ENCODE assay signal across 21 cellular contexts in the genomic region with DNA sequence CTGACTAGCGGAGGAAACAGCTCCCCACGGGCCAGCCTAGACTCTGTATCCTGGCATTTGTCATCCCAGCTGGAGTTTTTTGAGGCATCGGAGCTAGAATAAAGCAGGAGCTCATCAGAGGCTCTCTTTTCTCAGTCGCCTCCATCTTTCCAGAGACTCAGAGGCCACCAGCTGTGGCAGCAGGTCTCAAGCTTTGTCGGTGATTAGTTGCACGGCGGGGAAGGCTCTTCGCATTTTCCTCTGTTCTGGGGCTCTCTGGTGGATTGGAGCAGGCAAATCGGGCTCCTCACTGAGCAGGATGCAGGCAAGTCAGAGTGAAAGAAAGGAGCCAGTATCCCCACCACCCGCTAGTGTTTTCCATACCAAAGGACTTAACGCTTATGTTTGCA.
A peak's percentile ranks its signal among the peaks of the same experiment; 100 is the strongest.
DNase-seq lines count a peak whose midpoint lies in the region; ATAC-seq, FAIRE-seq and TF ChIP-seq lines count a peak whose summit lies in the region.
"Had no signal": no experiment of that assay in that cellular context is flagged by ENCODE, and none has a peak within 500 bp of the region (broad histone marks: within the 10 kb centered on the region; RNA-seq: fewer than 3 reads in every experiment).

No MANE protein-coding gene starts in this region.

- H3K27ac ChIP-seq in kidney (ENCODE audit: low read depth in 2 of 2, low read length in 2 of 2) = peak overlapping the region; percentile 47 to 68
- H3K27ac ChIP-seq: body of pancreas, epithelial cell of prostate, foreskin keratinocyte, lower lobe of right lung, spleen had no signal

- no peak for FAIRE-seq in kidney (lab: Jason Lieb, UNC)

- no peak overlapping the region for H3K27ac Mint-ChIP-seq in T-helper 17 cell
- H3K27ac Mint-ChIP-seq: activated CD8-positive, alpha-beta T cell treated with anti-CD3 and anti-CD28 coated beads for 36 hours; activated naive CD8-positive, alpha-beta T cell treated with anti-CD3 and anti-CD28 coated beads for 36 hours; activated T-cell treated with anti-CD3 and anti-CD28 coated beads, Interleukin-2, amount 50 U/mL, for 72 hours had no signal

- no peak overlapping the region for H3K4me3 ChIP-seq in kidney (ENCODE audit: low read length in 2 of 2)
- H3K4me3 ChIP-seq: body of pancreas, lower lobe of right lung, spleen had no signal

- no peak for TF ChIP-seq CTCF in kidney (IDR thresholded peaks at IDR 0.05; ENCODE audit: borderline replicate concordance, extremely low read depth, insufficient read depth)

- H3K4me1 ChIP-seq in kidney (ENCODE audit: control insufficient read depth in 1 of 2, insufficient read depth in 1 of 2, low read depth in 1 of 2, low read length in 2 of 2) = peaks cover 26 to 27% of the 10 kb centered on the region in 2 donors
- H3K4me1 ChIP-seq: spleen had no signal

- H3K4me3 Mint-ChIP-seq in T-helper 17 cell = no peak overlapping the region
- H3K4me3 Mint-ChIP-seq: activated CD8-positive, alpha-beta T cell treated with anti-CD3 and anti-CD28 coated beads for 36 hours; activated naive CD8-positive, alpha-beta T cell treated with anti-CD3 and anti-CD28 coated beads for 36 hours; activated T-cell treated with anti-CD3 and anti-CD28 coated beads, Interleukin-2, amount 50 U/mL, for 72 hours had no signal

- ATAC-seq in Right ventricle myocardium superior (ENCODE audit: poor library complexity) (peak; percentile 4), T-helper 17 cell (no peak), HG02973 (IDR thresholded peaks at IDR 0.05; ENCODE audit: unreplicated experiment) (no peak)
- ATAC-seq: activated CD8-positive, alpha-beta T cell treated with anti-CD3 and anti-CD28 coated beads for 36 hours; activated T-cell treated with anti-CD3 and anti-CD28 coated beads, Interleukin-2, amount 50 U/mL, for 72 hours; body of pancreas; foreskin keratinocyte; lower lobe of right lung had no signal

- H3K4me1 Mint-ChIP-seq in T-helper 17 cell = no peaks in the 10 kb centered on the region
- H3K4me1 Mint-ChIP-seq: activated naive CD8-positive, alpha-beta T cell treated with anti-CD3 and anti-CD28 coated beads for 36 hours had no signal

- H3K9ac ChIP-seq in kidney (ENCODE audit: low read length in 2 of 2) = no peak overlapping the region

- H3K36me3 Mint-ChIP-seq in T-helper 17 cell (ENCODE audit: low read depth) = no peaks in the 10 kb centered on the region
- H3K36me3 Mint-ChIP-seq: activated naive CD8-positive, alpha-beta T cell treated with anti-CD3 and anti-CD28 coated beads for 36 hours had no signal

- intact Hi-C loops in Right ventricle myocardium superior (cut with DNase I) (no loop called here), kidney (cut with DNase I) (no loop called here)

- H3K9me3 ChIP-seq in kidney (ENCODE audit: control insufficient read depth in 1 of 2, low read length in 2 of 2) (no peaks in the 10 kb centered on the region), T-helper 17 cell (ENCODE audit: control insufficient read depth, low read length, poor library complexity, severe bottlenecking) (no peaks in the 10 kb centered on the region)
- H3K9me3 ChIP-seq: body of pancreas, lower lobe of right lung, spleen had no signal

- H3K36me3 ChIP-seq in kidney (ENCODE audit: control insufficient read depth in 1 of 2, insufficient read depth in 2 of 2, low read length in 2 of 2) = no peaks in the 10 kb centered on the region
- H3K36me3 ChIP-seq: lower lobe of right lung, spleen had no signal

- DNase-seq in NCI-H82 (lab: John Stamatoyannopoulos, UW) (peak; percentile 70), NCI-H82 treated with DMSO at 0.1 percent for 48 hours (lab: John Stamatoyannopoulos, UW; ENCODE audit: unreplicated experiment) (no peak), Right ventricle myocardium superior (no peak), kidney (no peak), T-helper 17 cell (no peak), NK-92 (lab: John Stamatoyannopoulos, UW; ENCODE audit: unreplicated experiment) (no peak)
- no peak for DNase-seq in stimulated activated CD4-positive, alpha-beta T cell treated with anti-CD3 and anti-CD28 coated beads, Interleukin-15, amount 100 ng/mL, for 24 hours
- DNase-seq: 8988T; activated CD8-positive, alpha-beta T cell treated with anti-CD3 and anti-CD28 coated beads for 36 hours; activated naive CD8-positive, alpha-beta T cell treated with anti-CD3 and anti-CD28 coated beads for 36 hours; activated T-cell treated with anti-CD3 and anti-CD28 coated beads, Interleukin-2, amount 50 U/mL, for 72 hours; body of pancreas; cortex of kidney; foreskin keratinocyte; lower lobe of right lung; NCI-H1436; NCI-H446 treated with DMSO at 0.1 percent for 48 hours; spleen; SW 1271 had no signal

- H3K27me3 Mint-ChIP-seq in T-helper 17 cell = peaks cover 5% of the 10 kb centered on the region
